In genomic region chr22:49776053-49776511, GRCh38 we compare ENCODE assay signal across 19 cellular contexts.
"Had no signal": no experiment of that assay in that cellular context is flagged by ENCODE, and none has a peak within 500 bp of the region (broad histone marks: within the 10 kb centered on the region; RNA-seq: fewer than 3 reads in every experiment).

No MANE protein-coding gene starts in this region.

- H3K4me3 Mint-ChIP-seq: endodermal cell, naive B cell, nephron had no signal

- H3K27ac Mint-ChIP-seq: endodermal cell, nephron had no signal

- H3K27me3 Mint-ChIP-seq: naive B cell had no signal

- H3K27me3 ChIP-seq: hepatocyte, tibial artery, upper lobe of right lung, vagina had no signal

- H3K4me3 ChIP-seq: hepatocyte, prostate gland, tibial artery, upper lobe of right lung, vagina had no signal

- H3K27ac ChIP-seq: hepatocyte, parathyroid adenoma, prostate gland, tibial artery, upper lobe of right lung, vagina had no signal

- H3K9me3 Mint-ChIP-seq: endodermal cell, naive B cell, nephron had no signal

- H3K4me1 Mint-ChIP-seq: endodermal cell had no signal

- H2AFZ ChIP-seq: hepatocyte, parathyroid adenoma had no signal

- DNase-seq: endodermal cell; erythroblast; foreskin melanocyte; head of caudate nucleus; left colon; mesendoderm; naive B cell; retina; small intestine; stimulated activated CD4-positive, alpha-beta T cell treated with anti-CD3 and anti-CD28 coated beads, Interleukin-12 subunit alpha, Interleukin-12 subunit beta, amount 100 ng/mL, for 4 hours; stimulated activated naive CD4-positive, alpha-beta T cell treated with Interleukin-2 at 50 U/mL for 16 hours; tibial artery; upper lobe of right lung had no signal

- H3K4me2 ChIP-seq: hepatocyte had no signal

- H3K9ac ChIP-seq: parathyroid adenoma had no signal

- FAIRE-seq: endothelial cell of umbilical vein, small intestine had no signal

- ATAC-seq: upper lobe of right lung had no signal

- H3K9me3 ChIP-seq: prostate gland, tibial artery, upper lobe of right lung, vagina had no signal

- H3K4me1 ChIP-seq: parathyroid adenoma, prostate gland, upper lobe of right lung had no signal
